ENCODE assay signal across 37 cellular contexts in genomic region chr7:26356266-26356665, GRCh38.
"Had no signal": no experiment of that assay in that cellular context is flagged by ENCODE, and none has a peak within 500 bp of the region (broad histone marks: within the 10 kb centered on the region; RNA-seq: fewer than 3 reads in every experiment).

No MANE protein-coding gene starts in this region.

- H3K27ac ChIP-seq: brain microvascular endothelial cell, KMS-11, Peyer's patch, VCaP had no signal

- H3K4me1 ChIP-seq: Peyer's patch had no signal

- H3K36me3 ChIP-seq: brain microvascular endothelial cell, Peyer's patch had no signal

- H3K27me3 Mint-ChIP-seq: activated B cell treated with CpG ODN at 0.5 μM for 24 hours; activated CD4-positive, alpha-beta memory T cell treated with anti-CD3 and anti-CD28 coated beads for 36 hours; activated naive CD8-positive, alpha-beta T cell treated with anti-CD3 and anti-CD28 coated beads for 36 hours; activated T-helper 17 cell treated with anti-CD3 and anti-CD28 coated beads, Interleukin-2, amount 50 U/mL, for 72 hours had no signal

- H3K9ac ChIP-seq: KMS-11 had no signal

- H3K27me3 ChIP-seq: brain microvascular endothelial cell, Peyer's patch had no signal

- H3K9me3 Mint-ChIP-seq: activated B cell treated with CpG ODN at 0.5 μM for 24 hours; activated CD4-positive, alpha-beta memory T cell treated with anti-CD3 and anti-CD28 coated beads for 36 hours; activated naive CD8-positive, alpha-beta T cell treated with anti-CD3 and anti-CD28 coated beads for 36 hours; activated T-helper 17 cell treated with anti-CD3 and anti-CD28 coated beads, Interleukin-2, amount 50 U/mL, for 72 hours had no signal

- H3K9me3 ChIP-seq: Peyer's patch had no signal

- H3K4me2 ChIP-seq: KMS-11 had no signal

- H3K4me3 ChIP-seq: Peyer's patch had no signal

- DNase-seq: activated B cell treated with CpG ODN at 0.5 μM for 24 hours; activated CD4-positive, alpha-beta memory T cell treated with anti-CD3 and anti-CD28 coated beads for 36 hours; activated CD4-positive, alpha-beta T cell treated with anti-CD3 and anti-CD28 coated beads for 4 hours; activated CD4-positive, alpha-beta T cell treated with anti-CD3 and anti-CD28 coated beads, Interleukin-2, amount 50 U/mL, for 1 hour; activated CD4-positive, CD25-positive, alpha-beta regulatory T cell treated with anti-CD3 and anti-CD28 coated beads, Interleukin-2, amount 50 U/mL, for 72 hours; activated CD8-positive, alpha-beta memory T cell treated with anti-CD3 and anti-CD28 coated beads, Interleukin-2, amount 50 U/mL, for 4 hours; activated effector memory CD4-positive, alpha-beta T cell treated with anti-CD3 and anti-CD28 coated beads, Interleukin-2, amount 50 U/mL, for 16 hours; activated naive CD4-positive, alpha-beta T cell; activated naive CD4-positive, alpha-beta T cell treated with anti-CD3 and anti-CD28 coated beads, Interleukin-2, amount 50 U/mL, for 16 hours; activated naive CD8-positive, alpha-beta T cell treated with anti-CD3 and anti-CD28 coated beads for 36 hours; activated T-cell treated with anti-CD3 and anti-CD28 coated beads for 4 hours; activated T-cell treated with anti-CD3 and anti-CD28 coated beads, Interleukin-2, amount 50 U/mL, for 48 hours; amniotic stem cell; aorta; brain microvascular endothelial cell; central memory CD4-positive, alpha-beta T cell; NCI-H1092 treated with DMSO at 0.1 percent for 48 hours; NCI-H1417; NCI-H146; NCI-H187; NCI-H2029 treated with DMSO at 0.1 percent for 48 hours; NCI-H2107; NCI-H2171; NCI-H510A; NCI-H69; NK-92 treated with Interleukin-12 subunit alpha and Interleukin-12 subunit beta, amount 100 ng/mL, for 24 hours; PC-3; Peyer's patch; RPMI8226; SHP77 treated with DMSO at 0.1 percent for 48 hours; T-helper 1 cell; T-helper 2 cell; T-helper 9 cell had no signal

- H3K4me3 Mint-ChIP-seq: activated B cell treated with CpG ODN at 0.5 μM for 24 hours; activated CD4-positive, alpha-beta memory T cell treated with anti-CD3 and anti-CD28 coated beads for 36 hours; activated naive CD8-positive, alpha-beta T cell treated with anti-CD3 and anti-CD28 coated beads for 36 hours; activated T-helper 17 cell treated with anti-CD3 and anti-CD28 coated beads, Interleukin-2, amount 50 U/mL, for 72 hours had no signal

- ATAC-seq: activated T-helper 17 cell treated with anti-CD3 and anti-CD28 coated beads, Interleukin-2, amount 50 U/mL, for 72 hours; PC-3; SK-N-SH treated with all-trans-retinoic acid at 6 μM for 48 hours had no signal

- H3K27ac Mint-ChIP-seq: activated B cell treated with CpG ODN at 0.5 μM for 24 hours; activated CD4-positive, alpha-beta memory T cell treated with anti-CD3 and anti-CD28 coated beads for 36 hours; activated naive CD8-positive, alpha-beta T cell treated with anti-CD3 and anti-CD28 coated beads for 36 hours had no signal

- H3K4me1 Mint-ChIP-seq: activated T-helper 17 cell treated with anti-CD3 and anti-CD28 coated beads, Interleukin-2, amount 50 U/mL, for 72 hours had no signal
